Comparison of ENCODE assay signal across 18 cellular contexts in genomic region chr4:9980898-9981297, GRCh38. TPM values are rescaled to one million over a fixed set of nuclear protein-coding genes. Genes with fewer than 3 reads are reported as not detected.
DNase-seq lines count a peak whose midpoint lies in the region; ATAC-seq, FAIRE-seq and TF ChIP-seq lines count a peak whose summit lies in the region.
"Had no signal": no experiment of that assay in that cellular context is flagged by ENCODE, and none has a peak within 500 bp of the region (broad histone marks: within the 10 kb centered on the region; RNA-seq: fewer than 3 reads in every experiment).

No MANE protein-coding gene starts in this region.

- 98% methylated on average over 5 of the region's 5 CpGs for WGBS in HepG2 (ENCODE audit: low lambda C conversion rate)
- WGBS in right lobe of liver (ENCODE audit: insufficient coverage, low coverage, low lambda C conversion rate, missing lambda C conversion rate), result 100% methylated on average over 5 of the region's 5 CpGs
- 96% methylated on average over 5 of the region's 5 CpGs for WGBS in GM12878 (ENCODE audit: insufficient coverage, insufficient replicate concordance, low lambda C conversion rate, missing lambda C conversion rate)

- DNase-seq in HepG2 (ENCODE audit: low spot score) (no peak), right lobe of liver (no peak), GM12878 (ENCODE audit: low read depth, low spot score) (no peak), urothelium cell line (ENCODE audit: low spot score) (no peak), erythroblast (lab: John Stamatoyannopoulos, UW) (no peak)
- DNase-seq: AML-193; Calu3; CD4-positive, alpha-beta memory T cell; DMS79 treated with DMSO at 0.1 percent for 48 hours; GF-D8; H7 had no signal

- peaks cover 3% of the 10 kb centered on the region; the same call in 1 of the 2 replicates for H4K20me1 ChIP-seq in HepG2 (ENCODE audit: insufficient read depth, low read length)
- no peaks in the 10 kb centered on the region for H4K20me1 ChIP-seq in GM12878 (ENCODE audit: control insufficient read depth, insufficient read depth)

- no peaks in the 10 kb centered on the region for H3K79me2 ChIP-seq in HepG2 (ENCODE audit: insufficient read depth, low read length)
- H3K79me2 ChIP-seq in GM12878 (ENCODE audit: control insufficient read depth, insufficient read depth, low read length), result no peaks in the 10 kb centered on the region

- TF ChIP-seq RAD21 in HepG2 (CRISPR knock-in tag; IDR thresholded peaks at IDR 0.05) (no peak), GM12878 (IDR thresholded peaks at IDR 0.05; ENCODE audit: insufficient read depth, low read depth, low read length) (no peak)

- POLR2A ChIA-PET in HepG2 (lab: Yijun Ruan, JAX) (no interaction called here), GM12878 (lab: Charles Lee) (no interaction called here)

- no peak for TF ChIP-seq CTCF in HepG2 (CRISPR knock-in tag; IDR thresholded peaks at IDR 0.05)
- no peak for TF ChIP-seq CTCF in right lobe of liver (IDR thresholded peaks at IDR 0.05)
- TF ChIP-seq CTCF in GM12878 (IDR thresholded peaks at IDR 0.05 in 2 of 3, conservative IDR thresholded peaks at IDR 0.05 in 1 of 3; ENCODE audit: control insufficient read depth in 2 of 3, extremely low read depth in 1 of 3, insufficient read depth in 1 of 3, low read depth in 3 of 3, low read length in 3 of 3), result no peak

- FAIRE-seq in HepG2 (lab: Jason Lieb, UNC) (no peak), GM12878 (lab: Jason Lieb, UNC) (no peak), urothelium cell line (lab: Jason Lieb, UNC) (peak; percentile 87)
- FAIRE-seq: A549, GM19239 had no signal

- TF ChIP-seq EP300 in HepG2 (IDR thresholded peaks at IDR 0.05; ENCODE audit: low read depth in 2 of 2, low read length in 2 of 2) (no peak), HepG2 (CRISPR knock-in tag; IDR thresholded peaks at IDR 0.05; ENCODE audit: borderline replicate concordance) (no peak), GM12878 (IDR thresholded peaks at IDR 0.05; ENCODE audit: borderline replicate concordance in 1 of 2, control insufficient read depth in 1 of 2, low read depth in 2 of 2, low read length in 2 of 2) (no peak)

- H3K4me3 ChIP-seq in HepG2 (replicated peaks in 1 of 3; ENCODE audit: insufficient read depth in 1 of 3, low read depth in 2 of 3, low read length in 3 of 3) (no peak overlapping the region), right lobe of liver (no peak overlapping the region), GM12878 (no peak overlapping the region)
- H3K4me3 ChIP-seq: A549, GM23338 had no signal

- TF ChIP-seq POLR2A in HepG2 (IDR thresholded peaks at IDR 0.05; ENCODE audit: insufficient read depth in 1 of 2, low read depth in 2 of 2, low read length in 2 of 2) (no peak), right lobe of liver (IDR thresholded peaks at IDR 0.05) (no peak), GM12878 (IDR thresholded peaks at IDR 0.05; ENCODE audit: low read depth, low read length) (no peak), erythroblast (IDR thresholded peaks at IDR 0.05; ENCODE audit: low read length) (no peak)

- in situ Hi-C loops in HepG2 (cut with HindIII; ENCODE audit: extremely low pct_ligation_motif_present, low pct_unique_long_range_greater_than_20kb) (no loop called here), GM12878 (cut with MboI) (no loop called here)

- no peak overlapping the region for H3K4me2 ChIP-seq in HepG2 (ENCODE audit: low read depth, low read length)
- H3K4me2 ChIP-seq in GM12878 (ENCODE audit: control insufficient read depth, insufficient read depth), result no peak overlapping the region
- H3K4me2 ChIP-seq: A549, GM23338 had no signal

- ATAC-seq in HepG2 (no peak), right lobe of liver (no peak), GM12878 (no peak), GM21447 (IDR thresholded peaks at IDR 0.05; ENCODE audit: unreplicated experiment) (no peak), HG03097 (IDR thresholded peaks at IDR 0.05; ENCODE audit: low FRiP score, unreplicated experiment) (no peak)
- ATAC-seq: A549, GM23338 had no signal

- no peaks in the 10 kb centered on the region for H3K4me1 ChIP-seq in HepG2 (ENCODE audit: insufficient read depth, low read length)
- H3K4me1 ChIP-seq in right lobe of liver, result no peaks in the 10 kb centered on the region
- H3K4me1 ChIP-seq in GM12878 (ENCODE audit: control insufficient read depth, insufficient read depth, low read length), result no peaks in the 10 kb centered on the region; the same call in 1 of the 2 replicates
- H3K4me1 ChIP-seq: A549 had no signal

- H3K36me3 ChIP-seq in HepG2 (replicated peaks in 1 of 2; ENCODE audit: control insufficient read depth in 1 of 2, insufficient read depth in 2 of 2, low read length in 2 of 2), result peaks cover 36 to 84% of the 10 kb centered on the region in 2 experiments
- peaks cover 0 to 14% (median under 1%) of the 10 kb centered on the region in 4 donors for H3K36me3 ChIP-seq in right lobe of liver
- no peaks in the 10 kb centered on the region for H3K36me3 ChIP-seq in GM12878 (ENCODE audit: control insufficient read depth in 2 of 2, insufficient read depth in 2 of 2, low read length in 1 of 2)

- H3K27ac ChIP-seq in HepG2 (ENCODE audit: extremely low read length, insufficient read depth, low read length), result no peak overlapping the region
- H3K27ac ChIP-seq in right lobe of liver, result no peak overlapping the region
- no peak overlapping the region for H3K27ac ChIP-seq in GM12878 (ENCODE audit: control insufficient read depth, insufficient read depth)
- H3K27ac ChIP-seq: 22Rv1, A549, HL-60 had no signal

- SMC1A ChIA-PET in GM12878 (lab: Charles Lee; ENCODE audit: uncharacterized antibody, unreplicated experiment), result interaction anchor here (0.8 to 2.3 kb wide), 5 partner anchors 10 to 33 kb away, joined by 3 to 10 read pairs (median 3); no protein-coding TSS in a partner anchor

- no TSS peak for BruUV-seq in HepG2 (replicated peaks; lab: Mats Ljungman, UMichigan)
- no TSS peak for BruUV-seq in GM12878 (replicated peaks; lab: Mats Ljungman, UMichigan)

- RAD21 ChIA-PET in GM12878 (lab: Charles Lee; ENCODE audit: unreplicated experiment), result interaction anchor here (1.3 kb wide), 1 partner anchor 16 kb away, joined by 3 read pairs; no protein-coding TSS in a partner anchor

- intact Hi-C loops in HepG2 (cut with micrococcal nuclease; ENCODE audit: unreplicated experiment) (no loop called here), right lobe of liver (cut with DNase I) (no loop called here), GM12878 (cut with micrococcal nuclease; ENCODE audit: unreplicated experiment) (no loop called here)

- CTCF ChIA-PET in HepG2 (lab: Yijun Ruan, JAX; ENCODE audit: low intra/inter-chr PET ratio, low total read pairs), result no interaction called here
- CTCF ChIA-PET in GM12878 (lab: Yijun Ruan, JAX), result interaction anchor here (1.1 kb wide), 1 partner anchor 24 kb away, joined by 3 read pairs; no protein-coding TSS in a partner anchor

- no peak overlapping the region for H2AFZ ChIP-seq in HepG2 (ENCODE audit: low read length)
- H2AFZ ChIP-seq in GM12878 (ENCODE audit: control insufficient read depth, low read depth, low read length), result no peak overlapping the region
- H2AFZ ChIP-seq: GM23338 had no signal

- H3K9ac ChIP-seq in HepG2 (ENCODE audit: insufficient read depth, low read depth, low read length) (no peak overlapping the region), GM12878 (ENCODE audit: control insufficient read depth, insufficient read depth, low read length) (no peak overlapping the region)

- H3K27me3 ChIP-seq in HepG2 (ENCODE audit: control insufficient read depth in 1 of 2, insufficient read depth in 2 of 2, low read length in 2 of 2) (no peaks in the 10 kb centered on the region), right lobe of liver (no peaks in the 10 kb centered on the region), GM12878 (replicated peaks in 1 of 2; ENCODE audit: control insufficient read depth in 2 of 2, insufficient read depth in 2 of 2, low read length in 1 of 2) (no peaks in the 10 kb centered on the region)

- no peaks in the 10 kb centered on the region for H3K9me3 ChIP-seq in HepG2 (ENCODE audit: low read length)
- H3K9me3 ChIP-seq in right lobe of liver, result no peaks in the 10 kb centered on the region
- no peaks in the 10 kb centered on the region; the same call in 2 of the 3 replicates for H3K9me3 ChIP-seq in GM12878 (replicated peaks; ENCODE audit: control insufficient read depth, insufficient read depth, low read length)
- H3K9me3 ChIP-seq: A549 had no signal

RNA-seq across cellular contexts. Expression of gene SLC2A9, which starts 40.4 kb away (rescaled TPM):
- total RNA-seq in HepG2 (2016; rRNA removed; fragmentation: Illumina TruSeq; extraction: Trizol) (19.9 and 36.2 TPM in 2 replicates), right lobe of liver (10 to 100 TPM; 16.1 to 25.0 (median 19.8) TPM), GM12878 (2014; rRNA removed) (0.28 and 0.54 TPM in 2 replicates), GM12878 (2014; rRNA removed; fragmentation: Illumina TruSeq; extraction: Trizol) (0.37 and 0.85 TPM in 2 replicates), GM12878 (2021) (0.43 and 1.2 TPM in 2 replicates)
- 11.2 and 13.2 TPM in 2 replicates for total RNA-seq in HepG2 (2016; cell fraction: cytosol; rRNA removed; fragmentation: Illumina TruSeq; extraction: Trizol; ENCODE audit: low read depth)
- 20.2 and 36.6 TPM in 2 replicates for total RNA-seq in HepG2 (2016; cell fraction: insoluble cytoplasmic fraction; rRNA removed; fragmentation: Illumina TruSeq; extraction: Trizol)
- 16.6 and 18.8 TPM in 2 replicates for total RNA-seq in HepG2 (2016; cell fraction: membrane; rRNA removed; fragmentation: Illumina TruSeq; extraction: Trizol)
- 46.8 and 63.5 TPM in 2 replicates for total RNA-seq in HepG2 (2016; cell fraction: nucleus; rRNA removed; fragmentation: Illumina TruSeq; extraction: Trizol)
- polyA plus RNA-seq in HepG2 (2011; rRNA removed) (42.3 and 51.0 TPM in 2 replicates), GM12878 (2011; rRNA removed) (1.4 and 1.5 TPM in 2 replicates), GM12878 (2014; fragmentation: Illumina TruSeq; extraction: Trizol) (0.24 and 0.35 TPM in 2 replicates), GM12878 (2014; fragmentation: Nextera tagmentation; extraction: Ambion mirVana) (1 to 10 TPM; 1.2 to 1.3 TPM), GM12878 (2014; rRNA removed) (0.46 and 0.74 TPM in 2 replicates), GM12878 (2016; fragmentation: Nextera tagmentation; extraction: Ambion mirVana) (1 to 10 TPM; 2.7 to 2.8 TPM)
- 40.4 and 40.5 TPM in 2 replicates for polyA plus RNA-seq in HepG2 (2011; cell fraction: cytosol; rRNA removed)
- polyA plus RNA-seq in HepG2 (2011; cell fraction: nucleus; rRNA removed), result 78.3 and 78.9 TPM in 2 replicates
- 38.0 and 55.5 TPM in 2 replicates for polyA plus RNA-seq in HepG2 (2012)
- 5.7 and 8.5 TPM in 2 replicates for polyA plus RNA-seq in HepG2 (2016; cell fraction: cytosol; fragmentation: Illumina TruSeq; extraction: Trizol; ENCODE audit: low read depth)
- polyA plus RNA-seq in HepG2 (2016; cell fraction: insoluble cytoplasmic fraction; fragmentation: Illumina TruSeq; extraction: Trizol; ENCODE audit: low read depth), result 16.8 and 19.2 TPM in 2 replicates
- 11.8 and 13.9 TPM in 2 replicates for polyA plus RNA-seq in HepG2 (2016; cell fraction: membrane; fragmentation: Illumina TruSeq; extraction: Trizol; ENCODE audit: low read depth)
- 32.8 and 34.3 TPM in 2 replicates for polyA plus RNA-seq in HepG2 (2016; cell fraction: nucleus; fragmentation: Illumina TruSeq; extraction: Trizol; ENCODE audit: insufficient read depth, low read depth)
- polyA minus RNA-seq in HepG2 (2011; rRNA and poly(A)+ RNA removed; ENCODE audit: low replicate concordance), result 0.09 and 127 TPM in 2 replicates
- 35.6 and 44.8 TPM in 2 replicates for polyA minus RNA-seq in HepG2 (2011; cell fraction: cytosol; rRNA and poly(A)+ RNA removed)
- 124 and 142 TPM in 2 replicates for polyA minus RNA-seq in HepG2 (2011; cell fraction: nucleus; rRNA and poly(A)+ RNA removed)
- 1.5 and 1.8 TPM in 2 replicates for total RNA-seq in GM12878 (2013; cell fraction: nucleolus; rRNA removed)
- polyA plus RNA-seq in GM12878 (2011; ENCODE audit: low read depth), result not detected
- 1.5 and 1.8 TPM in 2 replicates for polyA plus RNA-seq in GM12878 (2011; cell fraction: cytosol; rRNA removed)
- polyA plus RNA-seq in GM12878 (2011; cell fraction: nucleus; rRNA removed), result 3.8 and 4.2 TPM in 2 replicates
- 0.18 and 0.42 TPM in 2 replicates for polyA plus RNA-seq in GM12878 (2012)
- polyA minus RNA-seq in GM12878 (2011; rRNA and poly(A)+ RNA removed), result 2.0 and 3.6 TPM in 2 replicates
- polyA minus RNA-seq in GM12878 (2011; cell fraction: cytosol; rRNA and poly(A)+ RNA removed), result not detected in 2 replicates
- 6.3 and 9.8 TPM in 2 replicates for polyA minus RNA-seq in GM12878 (2011; cell fraction: nucleus; rRNA and poly(A)+ RNA removed)
- total RNA-seq: H7 had no signal

Comparison
In these comparisons a context has a peak if more than half of its experiments do, and no peak if none do; other contexts are left out.
1. RNA of gene SLC2A9, which starts 40.4 kb away (total RNA-seq): 11.2 to 63.5 TPM in HepG2 and 16.1 to 25.0 TPM in right lobe of liver; 0.28 to 1.8 TPM in GM12878; every median in the first group is over 4 times any median in the second.
2. Of the 75 proteins assayed by ChIP-seq in both HepG2 and GM12878: peak only in HepG2: IKZF1; only in GM12878: none; in both: none; in neither: 72; mixed calls (peak in some experiments, not most) for 2.